ENCODE assay signal across 8 cellular contexts in the genomic region with DNA sequence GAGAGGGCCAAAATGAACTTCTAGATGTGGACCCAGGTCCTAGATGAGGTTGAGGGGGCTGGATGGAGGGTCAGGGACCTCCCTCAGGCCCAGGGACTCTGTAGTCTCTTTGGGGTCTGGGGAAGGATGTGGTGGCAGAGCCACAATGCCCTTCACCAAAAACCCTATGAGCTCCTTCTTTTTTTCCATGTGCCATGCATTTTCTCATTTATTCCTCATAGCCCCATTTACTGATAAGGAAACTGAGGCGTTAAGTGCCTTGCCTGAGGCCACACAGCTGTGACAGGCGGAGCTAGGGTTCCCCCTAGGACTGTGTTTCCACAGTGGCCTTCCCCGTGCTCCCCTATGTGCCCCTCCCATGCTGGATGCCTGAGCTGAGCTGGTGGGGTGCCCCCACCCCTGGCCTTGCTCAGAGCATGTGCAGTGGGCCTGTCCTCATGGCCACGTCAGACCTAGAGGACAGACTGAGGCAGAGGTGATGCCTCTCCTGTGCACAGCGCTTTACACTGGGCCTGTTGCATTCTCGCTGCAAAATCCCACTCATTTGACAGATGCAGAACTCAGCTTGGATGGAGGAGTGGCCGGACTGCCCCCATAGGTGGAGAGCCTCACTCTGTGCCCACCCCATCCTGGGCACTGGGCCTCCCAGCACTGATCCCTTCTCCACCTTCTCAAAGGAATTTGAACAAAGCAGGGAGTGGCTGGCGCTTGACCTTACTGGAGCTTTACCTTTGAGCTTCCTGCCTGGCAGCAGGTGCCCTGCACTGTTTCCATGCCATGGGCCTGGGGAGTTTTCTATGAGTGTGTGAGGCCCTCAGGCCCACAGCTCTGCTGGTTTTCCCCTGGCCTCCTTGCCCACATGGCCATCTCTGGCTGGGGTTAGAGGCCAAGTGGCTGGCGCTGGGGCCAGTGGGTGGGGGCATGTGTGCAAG. TPM values are rescaled to one million over a fixed set of nuclear protein-coding genes. Genes with fewer than 3 reads are reported as not detected.
DNase-seq lines count a peak whose midpoint lies in the region; ATAC-seq and FAIRE-seq lines count a peak whose summit lies in the region.

No MANE protein-coding gene starts in this region.

- H3K9ac ChIP-seq in iPS-15b (ENCODE audit: low read depth, low read length), result no peak overlapping the region

- peaks cover 6% of the 10 kb centered on the region for H3K36me3 Mint-ChIP-seq in activated CD8-positive, alpha-beta memory T cell treated with anti-CD3 and anti-CD28 coated beads, Interleukin-2, amount 10 ng/mL, durations not matched to agents 7 days and 5 days

- peaks cover 40% of the 10 kb centered on the region for H3K4me1 Mint-ChIP-seq in activated CD8-positive, alpha-beta memory T cell treated with anti-CD3 and anti-CD28 coated beads, Interleukin-2, amount 10 ng/mL, durations not matched to agents 7 days and 5 days

- no peak for FAIRE-seq in RCC 7860 (lab: Jason Lieb, UNC)

- ATAC-seq in activated CD8-positive, alpha-beta memory T cell treated with anti-CD3 and anti-CD28 coated beads, Interleukin-2, amount 10 ng/mL, durations not matched to agents 7 days and 5 days, result no peak

- no peaks in the 10 kb centered on the region for H3K9me3 Mint-ChIP-seq in activated CD8-positive, alpha-beta memory T cell treated with anti-CD3 and anti-CD28 coated beads, Interleukin-2, amount 10 ng/mL, durations not matched to agents 7 days and 5 days (ENCODE audit: low read depth)

- H3K4me1 ChIP-seq in iPS-15b (ENCODE audit: control insufficient read depth, insufficient read depth, low read length), result peaks cover 7% of the 10 kb centered on the region

- H3K36me3 ChIP-seq in iPS-15b (ENCODE audit: control insufficient read depth, insufficient read depth, low read length), result peaks cover 4% of the 10 kb centered on the region

- DNase-seq in NCI-H510A treated with DMSO at 0.1 percent for 48 hours (lab: John Stamatoyannopoulos, UW) (peak; percentile 28), NCI-H510A (lab: John Stamatoyannopoulos, UW) (no peak), RCC 7860 (ENCODE audit: low spot score) (no peak), NCI-H1694 (lab: John Stamatoyannopoulos, UW) (no peak)
- DNase-seq in activated CD8-positive, alpha-beta memory T cell treated with anti-CD3 and anti-CD28 coated beads, Interleukin-2, amount 10 ng/mL, durations not matched to agents 7 days and 5 days, result peak; percentile 49
- peak; percentile 19 for DNase-seq in stimulated activated CD8-positive, alpha-beta memory T cell treated with anti-CD3 and anti-CD28 coated beads, Interleukin-4, amount 100 ng/mL, for 24 hours (ENCODE audit: low read depth)
- DNase-seq in NK-92 treated with Interleukin-12 subunit alpha and Interleukin-12 subunit beta, amount 100 ng/mL, for 24 hours (lab: John Stamatoyannopoulos, UW), result no peak

- no peaks in the 10 kb centered on the region for H3K9me3 ChIP-seq in iPS-15b (ENCODE audit: control insufficient read depth, insufficient read depth, low read length)

- H3K4me3 Mint-ChIP-seq in activated CD8-positive, alpha-beta memory T cell treated with anti-CD3 and anti-CD28 coated beads, Interleukin-2, amount 10 ng/mL, durations not matched to agents 7 days and 5 days, result peak overlapping the region; percentile 87

- no peaks in the 10 kb centered on the region for H3K27me3 Mint-ChIP-seq in activated CD8-positive, alpha-beta memory T cell treated with anti-CD3 and anti-CD28 coated beads, Interleukin-2, amount 10 ng/mL, durations not matched to agents 7 days and 5 days

- CTCF ChIA-PET in activated CD8-positive, alpha-beta memory T cell treated with anti-CD3 and anti-CD28 coated beads, Interleukin-2, amount 10 ng/mL, durations not matched to agents 7 days and 5 days (lab: Charles Lee), result interaction anchor here (0.6 to 4.0 kb wide), 8 partner anchors 8 to 484 kb away, joined by 3 to 30 read pairs (median 6); no protein-coding TSS in a partner anchor

- peak overlapping the region; percentile 93 for H3K27ac Mint-ChIP-seq in activated CD8-positive, alpha-beta memory T cell treated with anti-CD3 and anti-CD28 coated beads, Interleukin-2, amount 10 ng/mL, durations not matched to agents 7 days and 5 days

- peaks cover 19% of the 10 kb centered on the region for H3K27me3 ChIP-seq in iPS-15b (ENCODE audit: control insufficient read depth, insufficient read depth, low read length)

- H3K4me3 ChIP-seq in iPS-15b (ENCODE audit: low read depth, low read length), result peak overlapping the region; percentile 1

RNA-seq across cellular contexts. Expression of a gene that starts 2.5 kb away (rescaled TPM):
- 10 to 100 TPM; 65.5 to 97.3 TPM for total RNA-seq in activated CD8-positive, alpha-beta memory T cell treated with anti-CD3 and anti-CD28 coated beads, Interleukin-2, amount 10 ng/mL, durations not matched to agents 7 days and 5 days

RNA-seq across cellular contexts. Expression of a gene that starts 33.8 kb away (rescaled TPM):
- 1 to 10 TPM; 1.8 to 1.9 TPM for total RNA-seq in activated CD8-positive, alpha-beta memory T cell treated with anti-CD3 and anti-CD28 coated beads, Interleukin-2, amount 10 ng/mL, durations not matched to agents 7 days and 5 days

Comparison
In these comparisons a context has a peak if more than half of its experiments do, and no peak if none do; other contexts are left out.
1. DNase-seq: peak in NCI-H510A treated with DMSO at 0.1 percent for 48 hours (single experiment), activated CD8-positive, alpha-beta memory T cell treated with anti-CD3 and anti-CD28 coated beads, Interleukin-2, amount 10 ng/mL, durations not matched to agents 7 days and 5 days (single experiment) and stimulated activated CD8-positive, alpha-beta memory T cell treated with anti-CD3 and anti-CD28 coated beads, Interleukin-4, amount 100 ng/mL, for 24 hours (single experiment); none in NCI-H510A (single experiment), RCC 7860 (single experiment), NCI-H1694 (single experiment) and NK-92 treated with Interleukin-12 subunit alpha and Interleukin-12 subunit beta, amount 100 ng/mL, for 24 hours (single experiment).